Comparison of ENCODE assay signal across 20 cellular contexts in genomic region chr18:58192519-58192918, GRCh38.
DNase-seq lines count a peak whose midpoint lies in the region; ATAC-seq and TF ChIP-seq lines count a peak whose summit lies in the region.
"Had no signal": no experiment of that assay in that cellular context is flagged by ENCODE, and none has a peak within 500 bp of the region (broad histone marks: within the 10 kb centered on the region; RNA-seq: fewer than 3 reads in every experiment).

No MANE protein-coding gene starts in this region.

- no peaks in the 10 kb centered on the region for H3F3A ChIP-seq in neural cell (ENCODE audit: insufficient read depth, low read length, poor library complexity, severe bottlenecking)

- H3K4me1 Mint-ChIP-seq in stimulated activated naive B cell treated with anti-CD40 and anti-IgM and Interleukin-4, amounts not matched to agents 10 μg/mL and 1 μg/mL and 100 μg/mL, for 72 hours = peaks cover 11 to 27% of the 10 kb centered on the region in 2 donors

- H3K36me3 ChIP-seq in heart left ventricle (no peaks in the 10 kb centered on the region), neural cell (ENCODE audit: insufficient read depth, low read length) (no peaks in the 10 kb centered on the region)

- H3K79me2 ChIP-seq in neural cell (replicated peaks; ENCODE audit: insufficient read depth, low read length) = peaks cover 73% of the 10 kb centered on the region

- H3K27me3 ChIP-seq in heart left ventricle (peaks cover 0 to 5% (median 0%) of the 10 kb centered on the region in 9 donors), right cardiac atrium (ENCODE audit: control insufficient read depth, insufficient read depth) (no peaks in the 10 kb centered on the region), neural cell (ENCODE audit: insufficient read depth, low read depth, low read length) (no peaks in the 10 kb centered on the region)

- no peaks in the 10 kb centered on the region for H3K9me3 ChIP-seq in heart left ventricle
- no peaks in the 10 kb centered on the region for H3K9me3 ChIP-seq in right cardiac atrium (ENCODE audit: control insufficient read depth, low read length)
- no peaks in the 10 kb centered on the region for H3K9me3 ChIP-seq in neural cell (ENCODE audit: low read length)
- H3K9me3 ChIP-seq: A549; BLaER1 treated with 17β-estradiol and CSF1 and Interleukin-3, amounts not matched to agents 10 nM and 100 nM; Caco-2 had no signal

- H3K4me1 ChIP-seq in heart left ventricle (peaks cover 0 to 35% (median 4%) of the 10 kb centered on the region in 12 donors), right cardiac atrium (ENCODE audit: control insufficient read depth, insufficient read depth, low read length) (peaks cover 5% of the 10 kb centered on the region)

- H3K36me3 Mint-ChIP-seq in stimulated activated naive B cell treated with anti-CD40 and anti-IgM and Interleukin-4, amounts not matched to agents 10 μg/mL and 1 μg/mL and 100 μg/mL, for 72 hours = no peaks in the 10 kb centered on the region
- H3K36me3 Mint-ChIP-seq: CD8-positive, alpha-beta T cell had no signal

- H3K9me2 ChIP-seq in neural cell (ENCODE audit: insufficient read depth, low read length) = no peaks in the 10 kb centered on the region

- no peak for TF ChIP-seq RAD21 in neural cell (conservative IDR thresholded peaks at IDR 0.05)

- H3K4me2 ChIP-seq in neural cell (ENCODE audit: low read length) = no peak overlapping the region
- H3K4me2 ChIP-seq: A549; BLaER1 treated with 17β-estradiol and CSF1 and Interleukin-3, amounts not matched to agents 10 nM and 100 nM had no signal

- H3K9ac ChIP-seq in neural cell (ENCODE audit: low read length) = no peak overlapping the region
- H3K9ac ChIP-seq: BLaER1 treated with 17β-estradiol and CSF1 and Interleukin-3, amounts not matched to agents 10 nM and 100 nM had no signal

- H4K20me1 ChIP-seq in neural cell (ENCODE audit: insufficient read depth) = no peaks in the 10 kb centered on the region

- no peaks in the 10 kb centered on the region for H3K9me3 Mint-ChIP-seq in stimulated activated naive B cell treated with anti-CD40 and anti-IgM and Interleukin-4, amounts not matched to agents 10 μg/mL and 1 μg/mL and 100 μg/mL, for 72 hours
- H3K9me3 Mint-ChIP-seq: CD4-positive, alpha-beta T cell; CD8-positive, alpha-beta T cell had no signal

- ATAC-seq in Right ventricle myocardium inferior = peak; percentile 61
- ATAC-seq in heart left ventricle = peak; percentile 43 to 73 (median 54)
- no peak for ATAC-seq in right cardiac atrium
- no peak for ATAC-seq in stimulated activated naive B cell treated with anti-CD40 and anti-IgM and Interleukin-4, amounts not matched to agents 10 μg/mL and 1 μg/mL and 100 μg/mL, for 72 hours (replicated peaks)
- ATAC-seq: A549; CD8-positive, alpha-beta T cell had no signal

- DNase-seq in Right ventricle myocardium inferior (ENCODE audit: missing footprints) (no peak), cardiac septum (ENCODE audit: low spot score) (no peak), heart left ventricle (no peak), right cardiac atrium (no peak), caudate nucleus (lab: John Stamatoyannopoulos, UW) (peak in 26 of 61 donors; percentile 15 to 85 (median 39))
- DNase-seq in stimulated activated naive B cell treated with anti-CD40 and anti-IgM and Interleukin-4, amounts not matched to agents 10 μg/mL and 1 μg/mL and 100 μg/mL, for 72 hours = no peak
- DNase-seq in activated naive CD4-positive, alpha-beta T cell (lab: John Stamatoyannopoulos, UW) = no peak
- DNase-seq: AML-193; Caco-2; Calu3; CD4-positive, alpha-beta T cell; CD8-positive, alpha-beta T cell; DMS79 treated with DMSO at 0.1 percent for 48 hours; GF-D8 had no signal

- H3K4me3 Mint-ChIP-seq in stimulated activated naive B cell treated with anti-CD40 and anti-IgM and Interleukin-4, amounts not matched to agents 10 μg/mL and 1 μg/mL and 100 μg/mL, for 72 hours = no peak overlapping the region
- H3K4me3 Mint-ChIP-seq: B cell; CD4-positive, alpha-beta T cell; CD8-positive, alpha-beta T cell had no signal

- TF ChIP-seq CTCF in heart left ventricle (IDR thresholded peaks at IDR 0.05) (no peak), neural cell (IDR thresholded peaks at IDR 0.05; ENCODE audit: poor library complexity, severe bottlenecking) (no peak)

- H3K27me3 Mint-ChIP-seq in stimulated activated naive B cell treated with anti-CD40 and anti-IgM and Interleukin-4, amounts not matched to agents 10 μg/mL and 1 μg/mL and 100 μg/mL, for 72 hours = peaks cover 5 to 37% of the 10 kb centered on the region in 2 donors
- H3K27me3 Mint-ChIP-seq: B cell had no signal

- H2AFZ ChIP-seq in neural cell (ENCODE audit: low read depth, low read length) = no peak overlapping the region

- intact Hi-C loops in Right ventricle myocardium inferior (cut with DNase I) = loop anchor here (5.0 kb wide), 1 partner anchor 125 kb away; no protein-coding TSS in a partner anchor
- intact Hi-C loops in cardiac septum (cut with DNase I) = loop anchor here (5.0 kb wide), 2 partner anchors 40 to 130 kb away; no protein-coding TSS in a partner anchor
- intact Hi-C loops in heart left ventricle (cut with DNase I) = loop anchor here in 7 of 10 donors (5.0 to 10.0 kb wide), 5 partner anchors 40 to 130 kb away; no protein-coding TSS in a partner anchor
- intact Hi-C loops in right cardiac atrium (cut with DNase I) = loop anchor here in 3 of 4 donors (5.0 to 10.0 kb wide), 3 partner anchors 130 to 302 kb away; no protein-coding TSS in a partner anchor

- TF ChIP-seq POLR2A in heart left ventricle (IDR thresholded peaks at IDR 0.05) = no peak

- H3K4me3 ChIP-seq in heart left ventricle (no peak overlapping the region), right cardiac atrium (ENCODE audit: low read length) (no peak overlapping the region), neural cell (ENCODE audit: low read length) (no peak overlapping the region)
- H3K4me3 ChIP-seq: A549; BLaER1 treated with 17β-estradiol and CSF1 and Interleukin-3, amounts not matched to agents 10 nM and 100 nM had no signal

- WGBS in heart left ventricle, 4 donors = 61 to 74% (median 66%) methylated on average over 4 of the region's 4 CpGs
- 76% methylated on average over 4 of the region's 4 CpGs for WGBS in right cardiac atrium

- H3K27ac ChIP-seq in heart left ventricle (peak overlapping the region in 1 of 12 donors; percentile 35), right cardiac atrium (ENCODE audit: low read length) (no peak overlapping the region), caudate nucleus (ENCODE audit: low read depth, low read length) (peak overlapping the region; percentile 19), neural cell (ENCODE audit: low read length) (peak overlapping the region; percentile 19)
- H3K27ac ChIP-seq: 22Rv1; A549; BLaER1 treated with 17β-estradiol and CSF1 and Interleukin-3, amounts not matched to agents 10 nM and 100 nM; C4-2B had no signal

- no peak for TF ChIP-seq EP300 in neural cell (conservative IDR thresholded peaks at IDR 0.05; ENCODE audit: poor library complexity, severe bottlenecking)

- no peak overlapping the region for H3K27ac Mint-ChIP-seq in stimulated activated naive B cell treated with anti-CD40 and anti-IgM and Interleukin-4, amounts not matched to agents 10 μg/mL and 1 μg/mL and 100 μg/mL, for 72 hours
- H3K27ac Mint-ChIP-seq: B cell; CD4-positive, alpha-beta T cell; CD8-positive, alpha-beta T cell had no signal

TF ChIP-seq in neural cell, 6 proteins besides CTCF, POLR2A, EP300 and RAD21:
- TF ChIP-seq REST (IDR thresholded peaks at IDR 0.05; ENCODE audit: borderline replicate concordance) (no peak), POLR2AphosphoS5 (IDR thresholded peaks at IDR 0.05) (no peak), MXI1 (conservative IDR thresholded peaks at IDR 0.05; ENCODE audit: poor library complexity, severe bottlenecking) (no peak), TAF1 (IDR thresholded peaks at IDR 0.05; ENCODE audit: low read depth) (no peak), SMC3 (conservative IDR thresholded peaks at IDR 0.05; ENCODE audit: poor library complexity) (no peak), EZH2 (IDR thresholded peaks at IDR 0.05; ENCODE audit: borderline replicate concordance, insufficient read depth, low read length, poor library complexity, severe bottlenecking) (no peak)

Comparison
In these comparisons a context has a peak if more than half of its experiments do, and no peak if none do; other contexts are left out.
1. ATAC-seq: peak in Right ventricle myocardium inferior (single experiment) and heart left ventricle (4 of 4); none in right cardiac atrium (0 of 2) and stimulated activated naive B cell treated with anti-CD40 and anti-IgM and Interleukin-4, amounts not matched to agents 10 μg/mL and 1 μg/mL and 100 μg/mL, for 72 hours (0 of 2).